Comparison of ENCODE assay signal across 27 cellular contexts in genomic region chr11:79383874-79384273, GRCh38. TPM values are rescaled to one million over a fixed set of nuclear protein-coding genes. Genes with fewer than 3 reads are reported as not detected.
"Had no signal": no experiment of that assay in that cellular context is flagged by ENCODE, and none has a peak within 500 bp of the region (broad histone marks: within the 10 kb centered on the region; RNA-seq: fewer than 3 reads in every experiment).

No MANE protein-coding gene starts in this region.

- H3K9me3 ChIP-seq: left ventricle myocardium inferior, mucosa of descending colon, pancreas, prostate gland, spleen, suprapubic skin, thoracic aorta, tibial artery, upper lobe of right lung had no signal

- DNase-seq: hypothalamus; immature natural killer cell; kidney; left ventricle myocardium inferior; midbrain; mucosa of descending colon; naive thymus-derived CD8-positive, alpha-beta T cell; nucleus accumbens; pancreas; posterior cingulate gyrus; retina; right cardiac atrium; small intestine; spleen; stimulated activated CD4-positive, alpha-beta T cell treated with anti-CD3 and anti-CD28 coated beads, Interleukin-4, amount 100 ng/mL, for 24 hours; stimulated activated naive CD4-positive, alpha-beta T cell; tibial artery; trophoblast cell; upper lobe of right lung had no signal

- ATAC-seq: mucosa of descending colon; naive thymus-derived CD8-positive, alpha-beta T cell; pancreas; right cardiac atrium; sciatic nerve; stimulated activated effector memory CD8-positive, alpha-beta T cell treated with anti-CD3 and anti-CD28 coated beads, Interleukin-12 subunit alpha, Interleukin-12 subunit beta, amount 100 ng/mL, for 72 hours; upper lobe of right lung had no signal

- H3K4me1 ChIP-seq: left ventricle myocardium inferior, pancreas, prostate gland, suprapubic skin, tibial artery, upper lobe of right lung had no signal

- H3K4me3 ChIP-seq: left ventricle myocardium inferior, mucosa of descending colon, pancreas, prostate gland, spleen, suprapubic skin, thoracic aorta, tibial artery, upper lobe of right lung had no signal

- H3K27ac ChIP-seq: left ventricle myocardium inferior, pancreas, prostate gland, spleen, suprapubic skin, thoracic aorta, tibial artery, upper lobe of right lung had no signal

- H3K27me3 ChIP-seq: pancreas, tibial artery, upper lobe of right lung had no signal

- H3K36me3 ChIP-seq: left ventricle myocardium inferior, pancreas, prostate gland, spleen, suprapubic skin, thoracic aorta, tibial artery, upper lobe of right lung had no signal

- FAIRE-seq: islet of Langerhans, kidney, pancreas, small intestine, urothelium cell line had no signal

RNA-seq across cellular contexts. Expression of gene TENM4, which starts 57.0 kb away (rescaled TPM):
- total RNA-seq: lung microvascular endothelial cell; naive thymus-derived CD8-positive, alpha-beta T cell had no signal
- polyA plus RNA-seq: immature natural killer cell; naive thymus-derived CD8-positive, alpha-beta T cell had no signal
